12 cellular contexts compared by ENCODE assay signal in genomic region chr6:43125119-43125518, GRCh38. TPM values are rescaled to one million over a fixed set of nuclear protein-coding genes. Genes with fewer than 3 reads are reported as not detected.
DNase-seq lines count a peak whose midpoint lies in the region; ATAC-seq and TF ChIP-seq lines count a peak whose summit lies in the region.
"Had no signal": no experiment of that assay in that cellular context is flagged by ENCODE, and none has a peak within 500 bp of the region (broad histone marks: within the 10 kb centered on the region; RNA-seq: fewer than 3 reads in every experiment).

No MANE protein-coding gene starts in this region.

- peak overlapping the region; percentile 33 for H3K27ac ChIP-seq in suprapubic skin
- H3K27ac ChIP-seq in naive thymus-derived CD4-positive, alpha-beta T cell (ENCODE audit: low read depth, low read length), result no peak overlapping the region

- DNase-seq in GM04503 (ENCODE audit: low read depth), result peak; percentile 73
- DNase-seq in astrocyte of the spinal cord (ENCODE audit: low read depth, low spot score), result peak; percentile 94
- peak; percentile 99 for DNase-seq in islet precursor cell
- no peak for DNase-seq in suprapubic skin (ENCODE audit: low spot score in 2 of 2)
- DNase-seq in activated naive CD4-positive, alpha-beta T cell treated with Interleukin-2 at 50 U/mL for 16 hours, result no peak
- DNase-seq in naive thymus-derived CD4-positive, alpha-beta T cell, result no peak
- DNase-seq: activated B cell treated with CpG ODN at 0.5 μM for 24 hours; activated CD8-positive, alpha-beta memory T cell treated with anti-CD3 and anti-CD28 coated beads, Interleukin-2, amount 50 U/mL, for 48 hours; activated naive CD8-positive, alpha-beta T cell treated with anti-CD3 and anti-CD28 coated beads, Interleukin-2, amount 50 U/mL, for 24 hours; COR-L47 had no signal

- in situ Hi-C loops in astrocyte of the spinal cord (cut with HindIII; ENCODE audit: low sequenced_read_pairs), result no loop called here

- H3K27me3 Mint-ChIP-seq in naive thymus-derived CD4-positive, alpha-beta T cell, result peaks cover 0 to 5% (median 0%) of the 10 kb centered on the region in 5 donors
- H3K27me3 Mint-ChIP-seq: activated naive CD8-positive, alpha-beta T cell treated with anti-CD3 and anti-CD28 coated beads, Interleukin-2, amount 50 U/mL, for 24 hours had no signal

- no peaks in the 10 kb centered on the region for H3K4me1 Mint-ChIP-seq in naive thymus-derived CD4-positive, alpha-beta T cell
- H3K4me1 Mint-ChIP-seq: activated B cell treated with CpG ODN at 0.5 μM for 24 hours; activated naive CD8-positive, alpha-beta T cell treated with anti-CD3 and anti-CD28 coated beads, Interleukin-2, amount 50 U/mL, for 24 hours; memory B cell had no signal

- TF ChIP-seq CTCF in astrocyte of the spinal cord (IDR thresholded peaks at IDR 0.05; ENCODE audit: low read depth, low read length), result no peak
- no peak for TF ChIP-seq CTCF in suprapubic skin (IDR thresholded peaks at IDR 0.05)

- no peaks in the 10 kb centered on the region for H3K9me3 ChIP-seq in suprapubic skin
- H3K9me3 ChIP-seq in naive thymus-derived CD4-positive, alpha-beta T cell (ENCODE audit: control insufficient read depth in 2 of 3, low read length in 3 of 3), result no peaks in the 10 kb centered on the region

- no peak overlapping the region for H3K4me3 Mint-ChIP-seq in naive thymus-derived CD4-positive, alpha-beta T cell
- H3K4me3 Mint-ChIP-seq: activated B cell treated with CpG ODN at 0.5 μM for 24 hours; activated naive CD8-positive, alpha-beta T cell treated with anti-CD3 and anti-CD28 coated beads, Interleukin-2, amount 50 U/mL, for 24 hours; memory B cell had no signal

- intact Hi-C loops in naive thymus-derived CD4-positive, alpha-beta T cell (cut with micrococcal nuclease), result loop anchor here in 1 of 2 donors (5.0 kb wide), 1 partner anchor 223 kb away; no protein-coding TSS in a partner anchor

- TF ChIP-seq POLR2A in suprapubic skin (IDR thresholded peaks at IDR 0.05), result no peak

- peaks cover 61% of the 10 kb centered on the region for H3K4me1 ChIP-seq in suprapubic skin
- H3K4me1 ChIP-seq in naive thymus-derived CD4-positive, alpha-beta T cell (ENCODE audit: control insufficient read depth in 2 of 2, insufficient read depth in 2 of 2, low read length in 2 of 2), result no peaks in the 10 kb centered on the region

- no peak for ATAC-seq in GM19455 (IDR thresholded peaks at IDR 0.05; ENCODE audit: unreplicated experiment)
- no peak for ATAC-seq in naive thymus-derived CD4-positive, alpha-beta T cell
- ATAC-seq: activated naive CD8-positive, alpha-beta T cell treated with anti-CD3 and anti-CD28 coated beads, Interleukin-2, amount 50 U/mL, for 24 hours had no signal

- H3K36me3 ChIP-seq in suprapubic skin, result no peaks in the 10 kb centered on the region
- no peaks in the 10 kb centered on the region for H3K36me3 ChIP-seq in naive thymus-derived CD4-positive, alpha-beta T cell (ENCODE audit: control insufficient read depth in 2 of 3, insufficient read depth in 3 of 3, low read length in 3 of 3)

- CTCF ChIA-PET in naive thymus-derived CD4-positive, alpha-beta T cell (lab: Charles Lee), result interaction anchor here (1.9 kb wide), 1 partner anchor 18 kb away, joined by 6 read pairs; no protein-coding TSS in a partner anchor

- no peak for TF ChIP-seq EP300 in suprapubic skin (IDR thresholded peaks at IDR 0.05)

- no peaks in the 10 kb centered on the region for H3K27me3 ChIP-seq in suprapubic skin
- no peaks in the 10 kb centered on the region for H3K27me3 ChIP-seq in naive thymus-derived CD4-positive, alpha-beta T cell (ENCODE audit: control insufficient read depth in 2 of 2, insufficient read depth in 2 of 2, low read length in 2 of 2)

- no peak overlapping the region for H3K27ac Mint-ChIP-seq in naive thymus-derived CD4-positive, alpha-beta T cell
- H3K27ac Mint-ChIP-seq: activated B cell treated with CpG ODN at 0.5 μM for 24 hours; activated naive CD8-positive, alpha-beta T cell treated with anti-CD3 and anti-CD28 coated beads, Interleukin-2, amount 50 U/mL, for 24 hours; memory B cell had no signal

- no peak overlapping the region for H3K4me3 ChIP-seq in astrocyte of the spinal cord (ENCODE audit: low read depth, low read length)
- H3K4me3 ChIP-seq in suprapubic skin, result no peak overlapping the region
- no peak overlapping the region for H3K4me3 ChIP-seq in naive thymus-derived CD4-positive, alpha-beta T cell (ENCODE audit: low read length)

- H3K9me3 Mint-ChIP-seq in naive thymus-derived CD4-positive, alpha-beta T cell, result no peaks in the 10 kb centered on the region
- H3K9me3 Mint-ChIP-seq: activated B cell treated with CpG ODN at 0.5 μM for 24 hours; activated naive CD8-positive, alpha-beta T cell treated with anti-CD3 and anti-CD28 coated beads, Interleukin-2, amount 50 U/mL, for 24 hours; memory B cell had no signal

- 58% methylated on average over 6 of the region's 6 CpGs for WGBS in suprapubic skin

- POLR2A ChIA-PET in naive thymus-derived CD4-positive, alpha-beta T cell (lab: Charles Lee), result interaction anchor here (0.5 kb wide), 1 partner anchor 15 kb away, joined by 3 read pairs; no protein-coding TSS in a partner anchor

- no peaks in the 10 kb centered on the region for H3K36me3 Mint-ChIP-seq in naive thymus-derived CD4-positive, alpha-beta T cell
- H3K36me3 Mint-ChIP-seq: memory B cell had no signal

RNA-seq across cellular contexts. Expression of gene SRF, which starts 46.0 kb away (rescaled TPM):
- total RNA-seq in suprapubic skin, result 10 to 100 TPM; 19.6 to 33.2 (median 28.9) TPM
- 10 to 100 TPM; 22.5 to 49.4 (median 26.7) TPM for total RNA-seq in naive thymus-derived CD4-positive, alpha-beta T cell
- polyA plus RNA-seq in naive thymus-derived CD4-positive, alpha-beta T cell, result 1 to 10 TPM; 4.0 to 6.6 TPM

RNA-seq across cellular contexts. Expression of gene PTK7, which starts 49.0 kb away (rescaled TPM):
- 10 to 100 TPM; 50.4 to 71.3 (median 66.3) TPM for total RNA-seq in suprapubic skin
- 1 to 10 TPM in 4 of 5 experiments, under 1 TPM in 1; 0.51 to 3.5 (median 1.4) TPM for total RNA-seq in naive thymus-derived CD4-positive, alpha-beta T cell
- polyA plus RNA-seq in naive thymus-derived CD4-positive, alpha-beta T cell, result under 1 TPM; 0.31 to 0.38 TPM

RNA-seq across cellular contexts. Expression of gene CUL9, which starts 56.9 kb away (rescaled TPM):
- 100 to 1,000 TPM in 2 of 4 donors, 10 to 100 TPM in 2; 51.8 to 130 (median 92.4) TPM for total RNA-seq in suprapubic skin
- total RNA-seq in naive thymus-derived CD4-positive, alpha-beta T cell, result 100 to 1,000 TPM in 3 of 5 experiments, 10 to 100 TPM in 2; 58.1 to 123 (median 111) TPM
- 10 to 100 TPM; 12.3 to 25.6 TPM for polyA plus RNA-seq in naive thymus-derived CD4-positive, alpha-beta T cell

Comparison
In these comparisons a context has a peak if more than half of its experiments do, and no peak if none do; other contexts are left out.
1. DNase-seq: peak in GM04503 (single experiment), astrocyte of the spinal cord (single experiment) and islet precursor cell (single experiment); none in suprapubic skin (0 of 2), activated naive CD4-positive, alpha-beta T cell treated with Interleukin-2 at 50 U/mL for 16 hours (single experiment) and naive thymus-derived CD4-positive, alpha-beta T cell (0 of 9).
2. RNA of gene PTK7, which starts 49.0 kb away (total RNA-seq): 50.4 to 71.3 TPM in suprapubic skin; 0.51 to 3.5 TPM in naive thymus-derived CD4-positive, alpha-beta T cell; every median in the first group is over 10 times any median in the second.